8 cellular contexts compared by ENCODE assay signal in the genomic region with DNA sequence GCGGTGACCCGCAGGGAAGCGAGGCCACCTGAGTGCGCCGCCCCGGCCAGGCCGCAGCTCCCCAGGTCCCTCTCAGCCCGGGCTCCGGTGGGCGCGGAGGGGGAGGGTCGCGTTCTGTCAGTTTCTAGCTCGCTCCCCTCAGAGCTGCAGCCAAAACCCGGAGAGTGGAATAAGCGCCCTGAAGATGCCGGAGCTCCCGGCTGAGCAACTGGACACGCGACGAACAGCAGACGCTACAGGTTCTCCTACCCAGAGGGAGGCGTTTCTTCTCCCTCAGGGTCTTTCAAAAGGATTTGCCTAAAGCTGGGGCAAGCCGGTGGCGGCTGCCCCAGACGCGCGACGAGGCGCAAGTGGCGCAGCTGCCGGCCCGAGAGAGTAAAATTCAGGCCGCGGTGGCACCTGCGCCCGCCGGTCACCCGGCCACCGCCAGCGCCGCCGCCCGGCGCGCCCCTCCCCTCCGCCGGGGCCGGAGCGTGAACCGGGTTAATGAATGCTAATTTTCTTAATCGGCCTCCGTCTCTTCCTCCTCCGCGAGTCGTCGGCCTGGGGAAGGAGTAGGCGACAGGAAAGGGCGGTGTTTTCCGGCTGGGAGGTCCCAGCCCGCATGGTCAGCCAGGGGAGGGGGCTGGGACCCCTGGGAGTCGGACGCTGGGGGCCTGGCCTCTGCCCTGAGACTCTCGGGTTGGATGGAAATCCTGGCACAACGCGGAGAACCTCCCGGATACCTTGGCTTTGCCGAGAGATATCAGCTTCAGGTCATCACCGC. TPM values are rescaled to one million over a fixed set of nuclear protein-coding genes. Genes with fewer than 3 reads are reported as not detected.
A peak's percentile ranks its signal among the peaks of the same experiment; 100 is the strongest.
DNase-seq lines count a peak whose midpoint lies in the region; ATAC-seq, FAIRE-seq and TF ChIP-seq lines count a peak whose summit lies in the region.

No MANE protein-coding gene starts in this region.

- peak overlapping the region; percentile 34 for H3K27ac ChIP-seq in keratinocyte (ENCODE audit: control insufficient read depth, insufficient read depth, low read length)

- H3K4me1 ChIP-seq in keratinocyte (ENCODE audit: control insufficient read depth, extremely low read depth, insufficient read depth, low read length) = peaks cover 41% of the 10 kb centered on the region

- H3K4me3 Mint-ChIP-seq in WTC11 = peak overlapping the region; percentile 82
- H3K4me3 Mint-ChIP-seq in central memory CD8-positive, alpha-beta T cell = peak overlapping the region; percentile 88

- peak; percentile 31 for ATAC-seq in GM18868 (IDR thresholded peaks at IDR 0.05; ENCODE audit: unreplicated experiment)
- peak; percentile 45 for ATAC-seq in HG03066 (IDR thresholded peaks at IDR 0.05; ENCODE audit: low read depth, unreplicated experiment)
- peak; percentile 68 for ATAC-seq in WTC11
- ATAC-seq in central memory CD8-positive, alpha-beta T cell (replicated peaks; ENCODE audit: extremely low read depth, poor library complexity, severe bottlenecking) = peak; percentile 30

- no peaks in the 10 kb centered on the region for H4K20me1 ChIP-seq in keratinocyte (ENCODE audit: control insufficient read depth, extremely low read depth, insufficient read depth, low read length)

- H3K4me1 Mint-ChIP-seq in WTC11 = peaks cover 69% of the 10 kb centered on the region
- peaks cover 51% of the 10 kb centered on the region for H3K4me1 Mint-ChIP-seq in central memory CD8-positive, alpha-beta T cell

- H3K9me3 ChIP-seq in keratinocyte (ENCODE audit: control insufficient read depth, low read depth, low read length) = no peaks in the 10 kb centered on the region

- dilution Hi-C loops in keratinocyte (cut with MboI; ENCODE audit: extremely low pct_ligation_motif_present, low sequenced_read_pairs) = no loop called here

- CTCF ChIA-PET in AG04449 (lab: Yijun Ruan, JAX) = interaction anchor here (1.0 to 8.4 kb wide), 5 partner anchors 18 to 205 kb away, joined by 3 to 36 read pairs (median 4); no protein-coding TSS in a partner anchor
- CTCF ChIA-PET in WTC11 (lab: Charles Lee) = interaction anchor here (0.6 to 2.0 kb wide), 7 partner anchors 15 to 354 kb away, joined by 3 to 13 read pairs (median 7); no protein-coding TSS in a partner anchor

- H3K9me1 ChIP-seq in keratinocyte (ENCODE audit: control insufficient read depth, extremely low read depth, insufficient read depth, low read length) = no peaks in the 10 kb centered on the region

- no peak for FAIRE-seq in keratinocyte (lab: Jason Lieb, UNC)

- peak; percentile 75 for DNase-seq in AG04449 (ENCODE audit: low read depth, low spot score)
- DNase-seq in NCI-H2227 treated with DMSO at 0.1 percent for 48 hours (lab: John Stamatoyannopoulos, UW) = peak; percentile 89
- peak; percentile 92 for DNase-seq in WTC11 (ENCODE audit: low spot score)
- peak; percentile 44 to 47 for DNase-seq in central memory CD8-positive, alpha-beta T cell (ENCODE audit: low spot score in 2 of 2)
- DNase-seq in keratinocyte (ENCODE audit: low read depth, low spot score) = no peak
- DNase-seq in stimulated activated CD4-positive, alpha-beta T cell treated with anti-CD3 and anti-CD28 coated beads, Interleukin-15, amount 100 ng/mL, for 1 hour (ENCODE audit: low read depth in 1 of 2, low spot score in 1 of 2) = peak; percentile 26 to 62

- no peaks in the 10 kb centered on the region for H3K36me3 Mint-ChIP-seq in WTC11
- H3K36me3 Mint-ChIP-seq in central memory CD8-positive, alpha-beta T cell (ENCODE audit: insufficient read depth) = peaks cover 10% of the 10 kb centered on the region

- no peaks in the 10 kb centered on the region for H3K27me3 ChIP-seq in keratinocyte (ENCODE audit: control insufficient read depth, extremely low read depth, insufficient read depth, low read length)

- H3K79me2 ChIP-seq in keratinocyte (ENCODE audit: control insufficient read depth, insufficient read depth, low read length) = peaks cover 41% of the 10 kb centered on the region

- TF ChIP-seq CTCF in AG04449 (IDR thresholded peaks at IDR 0.05; ENCODE audit: insufficient read depth, low read length, missing control alignments) = no peak
- TF ChIP-seq CTCF in WTC11 (IDR thresholded peaks at IDR 0.05) = no peak
- no peak for TF ChIP-seq CTCF in keratinocyte (optimal IDR thresholded peaks at IDR 0.05 in 1 of 3, IDR thresholded peaks at IDR 0.05 in 1 of 3, conservative IDR thresholded peaks at IDR 0.05 in 1 of 3; ENCODE audit: extremely low read depth in 1 of 3, insufficient read depth in 2 of 3, low read length in 3 of 3)

- H3K9ac ChIP-seq in keratinocyte (ENCODE audit: control insufficient read depth, extremely low read depth, insufficient read depth, low read length) = peak overlapping the region; percentile 69

- peak overlapping the region; percentile 98 for H3K27ac Mint-ChIP-seq in WTC11
- H3K27ac Mint-ChIP-seq in central memory CD8-positive, alpha-beta T cell (ENCODE audit: low read depth) = peak overlapping the region; percentile 85

- H3K27me3 Mint-ChIP-seq in WTC11 (ENCODE audit: low read depth) = peaks cover 7% of the 10 kb centered on the region
- no peaks in the 10 kb centered on the region for H3K27me3 Mint-ChIP-seq in central memory CD8-positive, alpha-beta T cell

- no peaks in the 10 kb centered on the region for H3K9me3 Mint-ChIP-seq in WTC11
- no peaks in the 10 kb centered on the region for H3K9me3 Mint-ChIP-seq in central memory CD8-positive, alpha-beta T cell

- peak overlapping the region; percentile 78 for H2AFZ ChIP-seq in keratinocyte (ENCODE audit: control insufficient read depth, low read length)

- peak overlapping the region; percentile 47 for H3K4me2 ChIP-seq in keratinocyte (ENCODE audit: control insufficient read depth, extremely low read depth, insufficient read depth, low read depth, low read length)

- peak overlapping the region; percentile 91 for H3K4me3 ChIP-seq in AG04449 (ENCODE audit: low read depth, low read length)
- H3K4me3 ChIP-seq in keratinocyte (ENCODE audit: control insufficient read depth in 2 of 3, extremely low read depth in 1 of 3, insufficient read depth in 2 of 3, low read depth in 1 of 3, low read length in 3 of 3) = peak overlapping the region; percentile 68 to 85 (median 70)

- POLR2A ChIA-PET in AG04449 (lab: Yijun Ruan, JAX) = interaction anchor here (0.7 to 4.0 kb wide), 14 partner anchors 15 to 205 kb away, joined by 3 to 35 read pairs (median 6); no protein-coding TSS in a partner anchor
- POLR2A ChIA-PET in WTC11 (lab: Charles Lee) = interaction anchor here (0.5 to 0.9 kb wide), 3 partner anchors 15 to 827 kb away, joined by 3 to 5 read pairs (median 4); no protein-coding TSS in a partner anchor

- H3K36me3 ChIP-seq in keratinocyte (ENCODE audit: control insufficient read depth in 2 of 2, extremely low read depth in 1 of 2, insufficient read depth in 2 of 2, low read length in 2 of 2) = peaks cover 2 to 3% of the 10 kb centered on the region in 2 experiments

TF ChIP-seq in WTC11, 78 proteins besides CTCF, POLR2A, EP300 and RAD21 (continues in another document):
- TF ChIP-seq TEAD1 (CRISPR knock-in tag; IDR thresholded peaks at IDR 0.05) = no peak
- peak; percentile 75 for TF ChIP-seq ETV6 (CRISPR knock-in tag; IDR thresholded peaks at IDR 0.05)
- TF ChIP-seq ZNF219 (CRISPR knock-in tag; IDR thresholded peaks at IDR 0.05; ENCODE audit: borderline replicate concordance) = no peak
- TF ChIP-seq SMAD3 (CRISPR knock-in tag; IDR thresholded peaks at IDR 0.05; ENCODE audit: borderline replicate concordance) = no peak
- TF ChIP-seq, protein P1, sequence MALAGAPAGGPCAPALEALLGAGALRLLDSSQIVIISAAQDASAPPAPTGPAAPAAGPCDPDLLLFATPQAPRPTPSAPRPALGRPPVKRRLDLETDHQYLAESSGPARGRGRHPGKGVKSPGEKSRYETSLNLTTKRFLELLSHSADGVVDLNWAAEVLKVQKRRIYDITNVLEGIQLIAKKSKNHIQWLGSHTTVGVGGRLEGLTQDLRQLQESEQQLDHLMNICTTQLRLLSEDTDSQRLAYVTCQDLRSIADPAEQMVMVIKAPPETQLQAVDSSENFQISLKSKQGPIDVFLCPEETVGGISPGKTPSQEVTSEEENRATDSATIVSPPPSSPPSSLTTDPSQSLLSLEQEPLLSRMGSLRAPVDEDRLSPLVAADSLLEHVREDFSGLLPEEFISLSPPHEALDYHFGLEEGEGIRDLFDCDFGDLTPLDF (CRISPR knock-in tag; IDR thresholded peaks at IDR 0.05) = no peak
- TF ChIP-seq ZNF281 (CRISPR knock-in tag; IDR thresholded peaks at IDR 0.05) = no peak
- TF ChIP-seq ELF4 (CRISPR knock-in tag; IDR thresholded peaks at IDR 0.05; ENCODE audit: low read depth) = no peak

RNA-seq across cellular contexts. Expression of gene CDC42EP3, which starts 0.8 kb away (rescaled TPM):
- 21.2 to 31.5 TPM (median 21.8 TPM) in 3 replicates for total RNA-seq in WTC11 (2021)
- polyA plus RNA-seq in keratinocyte = 24.1 to 50.7 TPM (median 34.6 TPM) in 3 replicates
- 4.3 TPM for polyA plus RNA-seq in keratinocyte (2011; ENCODE audit: low read depth)
- 39.4 and 54.8 TPM in 2 replicates for polyA plus RNA-seq in keratinocyte (2011; cell fraction: cytosol; rRNA removed)
- polyA plus RNA-seq in keratinocyte (2011; cell fraction: nucleus; rRNA removed) = 45.1 and 47.2 TPM in 2 replicates
- polyA plus RNA-seq in keratinocyte (2012; ENCODE audit: low replicate concordance) = 16.4 and 22.4 TPM in 2 replicates
- 32.5 to 52.2 TPM (median 33.1 TPM) in 3 replicates for polyA minus RNA-seq in keratinocyte
- 24.0 TPM for polyA minus RNA-seq in keratinocyte (2011; cell fraction: cytosol; rRNA and poly(A)+ RNA removed)
- polyA minus RNA-seq in keratinocyte (2011; cell fraction: nucleus; rRNA and poly(A)+ RNA removed) = 17.2 and 39.7 TPM in 2 replicates
